Comparison of ENCODE assay signal across 27 cellular contexts in the genomic region with DNA sequence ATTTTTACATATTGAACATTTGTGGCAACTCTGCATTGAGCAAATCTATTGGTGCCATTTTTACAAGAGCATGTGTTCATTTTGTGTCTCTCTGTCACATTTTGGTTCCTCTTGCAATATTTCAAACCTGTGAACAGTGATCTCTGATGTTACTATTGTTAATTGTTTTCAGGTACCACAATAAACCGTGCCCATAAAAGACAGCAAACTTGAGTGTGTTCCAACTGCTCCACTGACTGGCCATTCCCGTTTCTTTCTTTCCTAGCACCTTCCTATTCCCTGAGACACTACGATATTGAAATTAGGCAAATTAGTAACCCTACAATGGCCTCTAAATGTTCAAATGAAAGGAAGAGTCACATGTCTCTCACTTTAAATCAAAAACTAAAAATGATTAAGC.
"Had no signal": no experiment of that assay in that cellular context is flagged by ENCODE, and none has a peak within 500 bp of the region (broad histone marks: within the 10 kb centered on the region; RNA-seq: fewer than 3 reads in every experiment).

No MANE protein-coding gene starts in this region.

- DNase-seq: activated CD4-positive, alpha-beta T cell treated with anti-CD3 and anti-CD28 coated beads for 1 hour; activated CD4-positive, alpha-beta T cell treated with anti-CD3 and anti-CD28 coated beads for 4 hours; activated CD4-positive, alpha-beta T cell treated with anti-CD3 and anti-CD28 coated beads, Interleukin-2, amount 10 ng/mL, durations not matched to agents 7 days and 5 days; activated CD4-positive, alpha-beta T cell treated with anti-CD3 and anti-CD28 coated beads, Interleukin-2, amount 50 U/mL, for 4 hours; activated CD8-positive, alpha-beta memory T cell treated with anti-CD3 and anti-CD28 coated beads for 24 hours; activated CD8-positive, alpha-beta T cell treated with anti-CD3 and anti-CD28 coated beads for 36 hours; activated gamma-delta T cell; activated naive CD4-positive, alpha-beta T cell; activated naive CD4-positive, alpha-beta T cell treated with anti-CD3 and anti-CD28 coated beads, Interleukin-2, amount 10 ng/mL, durations not matched to agents 7 days and 5 days; activated naive CD8-positive, alpha-beta T cell treated with anti-CD3 and anti-CD28 coated beads, Interleukin-2, amount 10 ng/mL, durations not matched to agents 7 days and 5 days; activated T-cell treated with anti-CD3 and anti-CD28 coated beads, Interleukin-2, amount 50 U/mL, for 48 hours; brain microvascular endothelial cell; dorsolateral prefrontal cortex; effector memory CD4-positive, alpha-beta T cell; endodermal cell; foreskin fibroblast; head of caudate nucleus; T-helper 2 cell had no signal

- H3K4me3 Mint-ChIP-seq: activated CD4-positive, alpha-beta T cell treated with anti-CD3 and anti-CD28 coated beads, Interleukin-2, amount 10 ng/mL, durations not matched to agents 7 days and 5 days; activated CD8-positive, alpha-beta T cell treated with anti-CD3 and anti-CD28 coated beads for 36 hours; activated naive CD4-positive, alpha-beta T cell treated with anti-CD3 and anti-CD28 coated beads, Interleukin-2, amount 10 ng/mL, durations not matched to agents 7 days and 5 days; activated naive CD8-positive, alpha-beta T cell treated with anti-CD3 and anti-CD28 coated beads, Interleukin-2, amount 10 ng/mL, durations not matched to agents 7 days and 5 days; central memory CD8-positive, alpha-beta T cell; dendritic cell treated with granulocyte-macrophage colony-stimulating factor and Interleukin-4, amounts not matched to agents 40 ng/mL and 50 ng/mL, for 4 days; endodermal cell; WTC11 had no signal

- H3K4me1 Mint-ChIP-seq: endodermal cell, WTC11 had no signal

- H3K9me3 Mint-ChIP-seq: activated CD8-positive, alpha-beta T cell treated with anti-CD3 and anti-CD28 coated beads for 36 hours; activated naive CD4-positive, alpha-beta T cell treated with anti-CD3 and anti-CD28 coated beads, Interleukin-2, amount 10 ng/mL, durations not matched to agents 7 days and 5 days; activated naive CD4-positive, alpha-beta T cell treated with anti-CD3 and anti-CD28 coated beads, Interleukin-2, amount 50 U/mL, for 72 hours; activated naive CD8-positive, alpha-beta T cell treated with anti-CD3 and anti-CD28 coated beads, Interleukin-2, amount 10 ng/mL, durations not matched to agents 7 days and 5 days; central memory CD8-positive, alpha-beta T cell; dendritic cell treated with granulocyte-macrophage colony-stimulating factor and Interleukin-4, amounts not matched to agents 40 ng/mL and 50 ng/mL, for 4 days had no signal

- H3K27ac Mint-ChIP-seq: activated CD4-positive, alpha-beta T cell treated with anti-CD3 and anti-CD28 coated beads, Interleukin-2, amount 10 ng/mL, durations not matched to agents 7 days and 5 days; activated CD8-positive, alpha-beta T cell treated with anti-CD3 and anti-CD28 coated beads for 36 hours; activated naive CD4-positive, alpha-beta T cell treated with anti-CD3 and anti-CD28 coated beads, Interleukin-2, amount 10 ng/mL, durations not matched to agents 7 days and 5 days; activated naive CD4-positive, alpha-beta T cell treated with anti-CD3 and anti-CD28 coated beads, Interleukin-2, amount 50 U/mL, for 72 hours; activated naive CD8-positive, alpha-beta T cell treated with anti-CD3 and anti-CD28 coated beads, Interleukin-2, amount 10 ng/mL, durations not matched to agents 7 days and 5 days; dendritic cell treated with granulocyte-macrophage colony-stimulating factor and Interleukin-4, amounts not matched to agents 40 ng/mL and 50 ng/mL, for 4 days; endodermal cell; WTC11 had no signal

- FAIRE-seq: bronchial epithelial cell, frontal cortex had no signal

- H3K27ac ChIP-seq: ascending aorta, brain microvascular endothelial cell, coronary artery, dorsolateral prefrontal cortex had no signal

- ATAC-seq: activated CD8-positive, alpha-beta T cell treated with anti-CD3 and anti-CD28 coated beads for 36 hours; activated naive CD4-positive, alpha-beta T cell treated with anti-CD3 and anti-CD28 coated beads, Interleukin-2, amount 50 U/mL, for 72 hours; esophagus mucosa; WTC11 had no signal

- H3K27me3 Mint-ChIP-seq: activated CD4-positive, alpha-beta T cell treated with anti-CD3 and anti-CD28 coated beads, Interleukin-2, amount 10 ng/mL, durations not matched to agents 7 days and 5 days; activated CD8-positive, alpha-beta T cell treated with anti-CD3 and anti-CD28 coated beads for 36 hours; activated naive CD4-positive, alpha-beta T cell treated with anti-CD3 and anti-CD28 coated beads, Interleukin-2, amount 10 ng/mL, durations not matched to agents 7 days and 5 days; activated naive CD8-positive, alpha-beta T cell treated with anti-CD3 and anti-CD28 coated beads, Interleukin-2, amount 10 ng/mL, durations not matched to agents 7 days and 5 days; central memory CD8-positive, alpha-beta T cell; dendritic cell treated with granulocyte-macrophage colony-stimulating factor and Interleukin-4, amounts not matched to agents 40 ng/mL and 50 ng/mL, for 4 days had no signal
